In the genomic region with DNA sequence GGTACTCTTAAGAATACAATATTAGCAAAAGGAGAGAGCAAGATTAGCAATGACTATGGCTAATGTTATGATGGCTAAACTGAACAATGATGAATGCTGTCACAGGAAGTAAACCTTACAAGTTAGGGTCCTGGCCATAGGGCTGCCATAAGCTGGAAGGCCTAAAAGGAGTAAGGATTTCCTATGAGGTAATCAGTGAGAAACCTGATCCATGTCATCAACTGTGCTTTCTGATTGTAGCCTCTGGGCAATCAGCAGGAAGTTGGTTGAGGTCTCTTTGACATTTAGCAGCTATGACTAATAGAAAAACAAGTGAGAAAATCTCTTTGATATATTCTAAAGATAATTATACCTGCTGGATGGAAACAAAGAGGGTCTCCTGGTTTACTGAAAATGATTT, we compare ENCODE assay signal across 12 cellular contexts.
DNase-seq lines count a peak whose midpoint lies in the region; ATAC-seq and TF ChIP-seq lines count a peak whose summit lies in the region.
"Had no signal": no experiment of that assay in that cellular context is flagged by ENCODE, and none has a peak within 500 bp of the region (broad histone marks: within the 10 kb centered on the region; RNA-seq: fewer than 3 reads in every experiment).

No MANE protein-coding gene starts in this region.

- H3K27ac Mint-ChIP-seq in natural killer cell treated with Interleukin-12 subunit alpha and Interleukin-12 subunit beta and Interleukin-15 and Interleukin-18, amount 100 ng/mL, for 72 hours = peak overlapping the region; percentile 9 to 30

- H3K4me2 ChIP-seq in SK-N-SH = no peak overlapping the region
- H3K4me2 ChIP-seq: BLaER1 had no signal

- DNase-seq in SK-N-SH (no peak), NCI-H1436 treated with DMSO at 0.1 percent for 48 hours (lab: John Stamatoyannopoulos, UW) (peak; percentile 15), astrocyte of the hippocampus (ENCODE audit: low read depth, low spot score) (peak; percentile 60), superior temporal gyrus (ENCODE audit: extremely low spot score) (no peak), tibial artery (no peak), CD1c-positive myeloid dendritic cell (ENCODE audit: extremely low spot score) (no peak)
- no peak for DNase-seq in natural killer cell treated with Interleukin-12 subunit alpha and Interleukin-12 subunit beta and Interleukin-15 and Interleukin-18, amount 100 ng/mL, for 72 hours (ENCODE audit: low spot score)
- DNase-seq: left colon had no signal

- H3K9me3 Mint-ChIP-seq in natural killer cell treated with Interleukin-12 subunit alpha and Interleukin-12 subunit beta and Interleukin-15 and Interleukin-18, amount 100 ng/mL, for 72 hours = peaks cover 2% of the 10 kb centered on the region

- 0 out of 2 replicates have a peak overlapping the region, but pooled peaks have one; percentile 9 for H2AFZ ChIP-seq in SK-N-SH (ENCODE audit: low read depth)

- no peak for TF ChIP-seq RAD21 in SK-N-SH (IDR thresholded peaks at IDR 0.05; ENCODE audit: low read length)

- no peak overlapping the region for H3K4me3 Mint-ChIP-seq in natural killer cell treated with Interleukin-12 subunit alpha and Interleukin-12 subunit beta and Interleukin-15 and Interleukin-18, amount 100 ng/mL, for 72 hours

- intact Hi-C loops in tibial artery (cut with DNase I; ENCODE audit: low total_unique reads) = no loop called here

- no peaks in the 10 kb centered on the region for H3K9me2 ChIP-seq in SK-N-SH

- TF ChIP-seq EP300 in SK-N-SH (IDR thresholded peaks at IDR 0.05; ENCODE audit: borderline replicate concordance in 1 of 2, low read depth in 1 of 2, low read length in 1 of 2) = no peak

- no peak for ATAC-seq in SK-N-SH treated with all-trans-retinoic acid at 6 μM for 48 hours
- ATAC-seq in natural killer cell treated with Interleukin-12 subunit alpha and Interleukin-12 subunit beta and Interleukin-15 and Interleukin-18, amount 100 ng/mL, for 72 hours = peak; percentile 81 to 94
- ATAC-seq: left colon had no signal

- no peak overlapping the region for H3K9ac ChIP-seq in SK-N-SH
- H3K9ac ChIP-seq: BLaER1 had no signal

- no peak overlapping the region for H3K4me3 ChIP-seq in SK-N-SH (ENCODE audit: low read depth in 2 of 2, low read length in 1 of 2)
- no peak overlapping the region for H3K4me3 ChIP-seq in tibial artery
- H3K4me3 ChIP-seq: BLaER1, SK-N-MC, tibial nerve had no signal

- no peaks in the 10 kb centered on the region for H3K9me3 ChIP-seq in SK-N-SH
- peaks cover 0 to 2% (median 0%) of the 10 kb centered on the region in 3 donors for H3K9me3 ChIP-seq in tibial artery

- H4K20me1 ChIP-seq in SK-N-SH (ENCODE audit: insufficient read depth) = no peaks in the 10 kb centered on the region
- H4K20me1 ChIP-seq: BLaER1 had no signal

- no peaks in the 10 kb centered on the region for H3F3A ChIP-seq in SK-N-SH (replicated peaks; ENCODE audit: insufficient read depth)

- H3K79me2 ChIP-seq in SK-N-SH (ENCODE audit: insufficient read depth) = no peaks in the 10 kb centered on the region

- TF ChIP-seq CTCF in SK-N-SH (IDR thresholded peaks at IDR 0.05) (no peak), tibial artery (IDR thresholded peaks at IDR 0.05) (no peak)

- H3K4me1 Mint-ChIP-seq in natural killer cell treated with Interleukin-12 subunit alpha and Interleukin-12 subunit beta and Interleukin-15 and Interleukin-18, amount 100 ng/mL, for 72 hours (ENCODE audit: low read depth in 2 of 2) = peaks cover 10 to 13% of the 10 kb centered on the region in 2 donors

- POLR2A ChIA-PET in SK-N-SH (lab: Yijun Ruan, JAX) = no interaction called here

- H3K27me3 ChIP-seq in SK-N-SH (ENCODE audit: insufficient read depth) (no peaks in the 10 kb centered on the region), tibial artery (no peaks in the 10 kb centered on the region)
- H3K27me3 ChIP-seq: BLaER1, tibial nerve had no signal

- peaks cover 5% of the 10 kb centered on the region for H3K36me3 Mint-ChIP-seq in natural killer cell treated with Interleukin-12 subunit alpha and Interleukin-12 subunit beta and Interleukin-15 and Interleukin-18, amount 100 ng/mL, for 72 hours

- H3K4me1 ChIP-seq in SK-N-SH (ENCODE audit: control insufficient read depth in 1 of 2, insufficient read depth in 2 of 2, low read depth in 1 of 2, low read length in 1 of 2) = no peaks in the 10 kb centered on the region; a peak in 1 of 4 replicates
- H3K4me1 ChIP-seq in tibial artery = no peaks in the 10 kb centered on the region
- H3K4me1 ChIP-seq: BLaER1 had no signal

- H3K27ac ChIP-seq in SK-N-SH (ENCODE audit: low read depth in 2 of 2, low read length in 1 of 2) (no peak overlapping the region), tibial artery (no peak overlapping the region)
- H3K27ac ChIP-seq: BLaER1, SK-N-MC, tibial nerve had no signal

- CTCF ChIA-PET in SK-N-SH (lab: Yijun Ruan, JAX) = no interaction called here

- H3K27me3 Mint-ChIP-seq in natural killer cell treated with Interleukin-12 subunit alpha and Interleukin-12 subunit beta and Interleukin-15 and Interleukin-18, amount 100 ng/mL, for 72 hours = no peaks in the 10 kb centered on the region

- no peaks in the 10 kb centered on the region for H3K36me3 ChIP-seq in SK-N-SH (replicated peaks in 1 of 2; ENCODE audit: control insufficient read depth in 1 of 2, insufficient read depth in 2 of 2, low read length in 1 of 2)
- H3K36me3 ChIP-seq in tibial artery = peaks cover 0 to 6% (median 1%) of the 10 kb centered on the region in 3 donors

TF ChIP-seq in SK-N-SH, 30 proteins besides CTCF, POLR2A, EP300 and RAD21 (continues in another document):
- no peak for TF ChIP-seq EZH2phosphoT487 (IDR thresholded peaks at IDR 0.05; ENCODE audit: borderline replicate concordance, low read depth)
- TF ChIP-seq TAF1 (IDR thresholded peaks at IDR 0.05; ENCODE audit: borderline replicate concordance, low read depth, low read length) = no peak
- TF ChIP-seq, protein P1, sequence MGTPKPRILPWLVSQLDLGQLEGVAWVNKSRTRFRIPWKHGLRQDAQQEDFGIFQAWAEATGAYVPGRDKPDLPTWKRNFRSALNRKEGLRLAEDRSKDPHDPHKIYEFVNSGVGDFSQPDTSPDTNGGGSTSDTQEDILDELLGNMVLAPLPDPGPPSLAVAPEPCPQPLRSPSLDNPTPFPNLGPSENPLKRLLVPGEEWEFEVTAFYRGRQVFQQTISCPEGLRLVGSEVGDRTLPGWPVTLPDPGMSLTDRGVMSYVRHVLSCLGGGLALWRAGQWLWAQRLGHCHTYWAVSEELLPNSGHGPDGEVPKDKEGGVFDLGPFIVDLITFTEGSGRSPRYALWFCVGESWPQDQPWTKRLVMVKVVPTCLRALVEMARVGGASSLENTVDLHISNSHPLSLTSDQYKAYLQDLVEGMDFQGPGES (IDR thresholded peaks at IDR 0.05; ENCODE audit: low read depth, low read length) = no peak
- TF ChIP-seq USF1 (IDR thresholded peaks at IDR 0.05; ENCODE audit: borderline replicate concordance, low read depth) = no peak

TF ChIP-seq in SK-N-SH treated with all-trans-retinoic acid at 6 μM for 48 hours, 23 proteins besides CTCF, POLR2A, EP300 and RAD21:
- TF ChIP-seq ESRRG (CRISPR knock-in tag; IDR thresholded peaks at IDR 0.05) = no peak
- no peak for TF ChIP-seq BACH2 (CRISPR knock-in tag; IDR thresholded peaks at IDR 0.05; ENCODE audit: borderline replicate concordance)
- no peak for TF ChIP-seq TCF4 (CRISPR knock-in tag; IDR thresholded peaks at IDR 0.05; ENCODE audit: borderline replicate concordance)
- no peak for TF ChIP-seq CREB5 (CRISPR knock-in tag; IDR thresholded peaks at IDR 0.05; ENCODE audit: low read depth)
- TF ChIP-seq ARNTL (CRISPR knock-in tag; IDR thresholded peaks at IDR 0.05; ENCODE audit: borderline replicate concordance, low read depth) = no peak
- no peak for TF ChIP-seq TOX (CRISPR knock-in tag; IDR thresholded peaks at IDR 0.05; ENCODE audit: borderline replicate concordance)
- TF ChIP-seq ZFP30 (CRISPR knock-in tag; IDR thresholded peaks at IDR 0.05) = no peak
- no peak for TF ChIP-seq TSHZ2 (CRISPR knock-in tag; IDR thresholded peaks at IDR 0.05)
- no peak for TF ChIP-seq ZNF565 (CRISPR knock-in tag; conservative IDR thresholded peaks at IDR 0.05; ENCODE audit: low read depth)
- TF ChIP-seq PPARA (CRISPR knock-in tag; IDR thresholded peaks at IDR 0.05; ENCODE audit: borderline replicate concordance) = no peak
- no peak for TF ChIP-seq ISL1 (CRISPR knock-in tag; IDR thresholded peaks at IDR 0.05)
- no peak for TF ChIP-seq ZC3H10 (CRISPR knock-in tag; IDR thresholded peaks at IDR 0.05)
- TF ChIP-seq GLIS3 (CRISPR knock-in tag; IDR thresholded peaks at IDR 0.05) = no peak

Comparison
In these comparisons a context has a peak if more than half of its experiments do, and no peak if none do; other contexts are left out.
1. DNase-seq: peak in NCI-H1436 treated with DMSO at 0.1 percent for 48 hours (single experiment) and astrocyte of the hippocampus (single experiment); none in SK-N-SH (single experiment), natural killer cell treated with Interleukin-12 subunit alpha and Interleukin-12 subunit beta and Interleukin-15 and Interleukin-18, amount 100 ng/mL, for 72 hours (single experiment), superior temporal gyrus (single experiment), tibial artery (0 of 2) and CD1c-positive myeloid dendritic cell (single experiment).